Comparison of ENCODE assay signal across 2 cellular contexts in genomic region chr15:51097553-51098330, GRCh38.
TF ChIP-seq lines count a peak whose summit lies in the region.

No MANE protein-coding gene starts in this region.

TF ChIP-seq in HCT116, 20 proteins besides CTCF, POLR2A, EP300 and RAD21:
- TF ChIP-seq EGR1 (IDR thresholded peaks at IDR 0.05; ENCODE audit: low read depth) = no peak
- TF ChIP-seq FOSL1 (IDR thresholded peaks at IDR 0.05; ENCODE audit: low read depth) = peak; percentile 32; the same call in 1 of the 2 replicates
- peak; percentile 46 for TF ChIP-seq JUND (IDR thresholded peaks at IDR 0.05)

TF ChIP-seq in SK-N-SH, 30 proteins besides CTCF, POLR2A, EP300 and RAD21:
- TF ChIP-seq FOXJ3 (CRISPR knock-in tag; IDR thresholded peaks at IDR 0.05) = no peak
- peak; percentile 64 for TF ChIP-seq PBX3 (IDR thresholded peaks at IDR 0.05)
- TF ChIP-seq JUND (IDR thresholded peaks at IDR 0.05) = peak; percentile 51
- peak; percentile 75; the same call in 1 of the 2 replicates for TF ChIP-seq FOSL2 (IDR thresholded peaks at IDR 0.05; ENCODE audit: borderline replicate concordance, low read depth)
- peak; percentile 36 for TF ChIP-seq TCF12 (IDR thresholded peaks at IDR 0.05)
